1 cellular context compared by ENCODE assay signal in genomic region chr10:132705173-132705572, GRCh38.
TF ChIP-seq lines count a peak whose summit lies in the region.

No MANE protein-coding gene starts in this region.

TF ChIP-seq in WTC11, 78 proteins besides CTCF, POLR2A, EP300 and RAD21 (continued from another document):
- TF ChIP-seq, protein P1, sequence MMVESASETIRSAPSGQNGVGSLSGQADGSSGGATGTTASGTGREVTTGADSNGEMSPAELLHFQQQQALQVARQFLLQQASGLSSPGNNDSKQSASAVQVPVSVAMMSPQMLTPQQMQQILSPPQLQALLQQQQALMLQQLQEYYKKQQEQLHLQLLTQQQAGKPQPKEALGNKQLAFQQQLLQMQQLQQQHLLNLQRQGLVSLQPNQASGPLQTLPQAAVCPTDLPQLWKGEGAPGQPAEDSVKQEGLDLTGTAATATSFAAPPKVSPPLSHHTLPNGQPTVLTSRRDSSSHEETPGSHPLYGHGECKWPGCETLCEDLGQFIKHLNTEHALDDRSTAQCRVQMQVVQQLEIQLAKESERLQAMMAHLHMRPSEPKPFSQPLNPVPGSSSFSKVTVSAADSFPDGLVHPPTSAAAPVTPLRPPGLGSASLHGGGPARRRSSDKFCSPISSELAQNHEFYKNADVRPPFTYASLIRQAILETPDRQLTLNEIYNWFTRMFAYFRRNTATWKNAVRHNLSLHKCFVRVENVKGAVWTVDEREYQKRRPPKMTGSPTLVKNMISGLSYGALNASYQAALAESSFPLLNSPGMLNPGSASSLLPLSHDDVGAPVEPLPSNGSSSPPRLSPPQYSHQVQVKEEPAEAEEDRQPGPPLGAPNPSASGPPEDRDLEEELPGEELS (CRISPR knock-in tag; IDR thresholded peaks at IDR 0.05): no peak
- TF ChIP-seq JAZF1 (CRISPR knock-in tag; IDR thresholded peaks at IDR 0.05) (no peak), CREB1 (CRISPR knock-in tag; IDR thresholded peaks at IDR 0.05) (no peak), MXD4 (CRISPR knock-in tag; IDR thresholded peaks at IDR 0.05; ENCODE audit: borderline replicate concordance) (no peak), ZNF423 (CRISPR knock-in tag; IDR thresholded peaks at IDR 0.05) (no peak), PRDM15 (CRISPR knock-in tag; IDR thresholded peaks at IDR 0.05) (no peak), TEAD1 (CRISPR knock-in tag; IDR thresholded peaks at IDR 0.05) (no peak), FOXP1 (CRISPR knock-in tag; IDR thresholded peaks at IDR 0.05; ENCODE audit: borderline replicate concordance) (no peak)
TF ChIP-seq in WTC11: peak in this region for 0.
